In the genomic region with DNA sequence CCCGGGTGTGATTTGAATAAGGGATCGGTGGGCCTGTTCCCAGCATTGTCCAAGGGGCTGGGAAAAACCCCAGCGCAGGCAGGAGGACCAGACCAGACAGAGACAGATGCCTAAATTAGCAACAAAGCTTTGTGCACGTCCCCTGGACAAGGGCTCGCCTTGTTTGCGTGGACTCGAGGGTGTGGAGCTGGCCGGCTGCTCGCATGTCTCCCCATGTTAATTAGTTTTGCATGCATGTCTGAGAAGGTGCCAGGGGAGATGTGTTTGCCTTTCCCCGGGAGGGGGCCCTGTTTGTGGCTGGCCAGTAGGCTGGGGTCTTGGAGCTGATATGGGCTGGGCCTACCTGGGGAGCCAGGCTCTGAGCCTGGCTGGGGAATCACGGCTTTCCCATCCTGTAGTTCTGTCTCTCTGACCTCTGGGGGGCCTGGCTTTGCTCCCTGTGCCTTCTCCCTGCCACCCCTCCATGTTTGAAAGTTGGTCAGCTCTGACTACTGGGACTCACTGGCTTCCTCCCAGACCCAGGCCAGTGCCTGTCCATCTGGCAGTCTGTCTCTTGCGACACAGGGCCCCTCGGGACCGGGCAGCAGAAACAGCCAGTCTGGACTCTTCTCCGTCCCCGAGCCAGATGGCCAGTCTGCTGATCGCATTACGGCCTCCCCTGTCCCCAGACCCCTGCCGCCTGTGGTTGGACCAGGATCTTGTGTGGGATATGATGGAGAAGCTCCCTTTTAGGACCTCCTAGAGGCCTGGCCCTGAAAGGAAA, we compare ENCODE assay signal across 27 cellular contexts. TPM values are rescaled to one million over a fixed set of nuclear protein-coding genes. Genes with fewer than 3 reads are reported as not detected.
DNase-seq lines count a peak whose midpoint lies in the region; ATAC-seq and TF ChIP-seq lines count a peak whose summit lies in the region.
"Had no signal": no experiment of that assay in that cellular context is flagged by ENCODE, and none has a peak within 500 bp of the region (broad histone marks: within the 10 kb centered on the region; RNA-seq: fewer than 3 reads in every experiment).

No MANE protein-coding gene starts in this region.

- H3K9ac ChIP-seq in neural progenitor cell = no peak overlapping the region

- POLR2A ChIA-PET in OCI-LY7 (lab: Charles Lee) = interaction anchor here (0.6 to 0.7 kb wide), 2 partner anchors 102 to 888 kb away, joined by 3 to 8 read pairs; no protein-coding TSS in a partner anchor

- H3K9me3 ChIP-seq in neural progenitor cell (ENCODE audit: low read depth) (no peaks in the 10 kb centered on the region), OCI-LY7 (ENCODE audit: low read length) (no peaks in the 10 kb centered on the region)
- H3K9me3 ChIP-seq: ascending aorta, heart right ventricle, ovary, thyroid gland had no signal

- H3K27ac Mint-ChIP-seq in neural progenitor cell = peak overlapping the region; percentile 79
- H3K27ac Mint-ChIP-seq: activated B cell treated with CpG ODN at 0.5 μM for 24 hours; activated naive CD8-positive, alpha-beta T cell; naive B cell had no signal

- H3K4me2 ChIP-seq in neural progenitor cell (peak overlapping the region; percentile 73), OCI-LY7 (ENCODE audit: low read length) (no peak overlapping the region)

- no peaks in the 10 kb centered on the region for H3K9me2 ChIP-seq in OCI-LY7 (ENCODE audit: insufficient read depth, low read length)

- ATAC-seq in HG03159 (IDR thresholded peaks at IDR 0.05; ENCODE audit: unreplicated experiment) (no peak), GM21381 (IDR thresholded peaks at IDR 0.05; ENCODE audit: unreplicated experiment) (no peak)
- ATAC-seq: heart right ventricle, right cardiac atrium had no signal

- H3K27ac ChIP-seq in cingulate gyrus (ENCODE audit: low read depth, low read length) (peak overlapping the region; percentile 41), neural progenitor cell (no peak overlapping the region), OCI-LY7 (ENCODE audit: low read depth, low read length, poor library complexity, severe bottlenecking) (no peak overlapping the region)
- H3K27ac ChIP-seq: ascending aorta, heart right ventricle, ovary, thyroid gland had no signal

- H3K36me3 Mint-ChIP-seq in neural progenitor cell = no peaks in the 10 kb centered on the region
- H3K36me3 Mint-ChIP-seq: activated naive CD8-positive, alpha-beta T cell; naive B cell had no signal

- H3K9me3 Mint-ChIP-seq in neural progenitor cell = no peaks in the 10 kb centered on the region
- H3K9me3 Mint-ChIP-seq: activated B cell treated with CpG ODN at 0.5 μM for 24 hours; central memory CD8-positive, alpha-beta T cell; naive B cell had no signal

- DNase-seq in COR-L47 (lab: John Stamatoyannopoulos, UW) = peak; percentile 52
- peak; percentile 26 for DNase-seq in NCI-H69 (lab: John Stamatoyannopoulos, UW)
- peak; percentile 63 for DNase-seq in neural progenitor cell (ENCODE audit: low spot score)
- no peak for DNase-seq in OCI-LY7 (ENCODE audit: low spot score)
- no peak for DNase-seq in NCI-H2081 (lab: John Stamatoyannopoulos, UW)
- DNase-seq: activated B cell treated with CpG ODN at 0.5 μM for 24 hours; activated CD4-positive, alpha-beta T cell treated with anti-CD3 and anti-CD28 coated beads, Interleukin-2, amount 50 U/mL, for 48 hours; activated CD8-positive, alpha-beta memory T cell treated with anti-CD3 and anti-CD28 coated beads, Interleukin-2, amount 50 U/mL, for 4 hours; foreskin fibroblast; heart right ventricle; KG1; mesenchymal stem cell; naive B cell; NCI-H1436; NCI-H2171; NCI-H510A treated with DMSO at 0.1 percent for 48 hours; ovary; right cardiac atrium; stimulated activated CD4-positive, alpha-beta T cell treated with anti-CD3 and anti-CD28 coated beads, Interleukin-4, amount 100 ng/mL, for 4 hours; stimulated activated naive CD4-positive, alpha-beta T cell treated with Interleukin-2 at 50 U/mL for 16 hours; thyroid gland had no signal

- CTCF ChIA-PET in OCI-LY7 (lab: Charles Lee; ENCODE audit: unreplicated experiment) = interaction anchor here (0.6 to 1.2 kb wide), 2 partner anchors 31 to 896 kb away, joined by 4 to 6 read pairs; no protein-coding TSS in a partner anchor

- no peaks in the 10 kb centered on the region for H4K20me1 ChIP-seq in neural progenitor cell (ENCODE audit: low read depth)
- no peaks in the 10 kb centered on the region for H4K20me1 ChIP-seq in OCI-LY7 (ENCODE audit: insufficient read depth, low read length)

- H3K4me1 ChIP-seq in neural progenitor cell (peaks cover 46% of the 10 kb centered on the region), OCI-LY7 (ENCODE audit: insufficient read depth, low read length, poor library complexity, severe bottlenecking) (no peaks in the 10 kb centered on the region)
- H3K4me1 ChIP-seq: ascending aorta, heart right ventricle, thyroid gland had no signal

- peaks cover 65% of the 10 kb centered on the region for H3K27me3 Mint-ChIP-seq in neural progenitor cell (ENCODE audit: insufficient read depth, low read depth)

- H3K36me3 ChIP-seq in neural progenitor cell = no peaks in the 10 kb centered on the region
- H3K36me3 ChIP-seq in OCI-LY7 (ENCODE audit: insufficient read depth, low read length) = no peaks in the 10 kb centered on the region
- H3K36me3 ChIP-seq: ascending aorta, heart right ventricle, ovary, thyroid gland had no signal

- peaks cover 10% of the 10 kb centered on the region for H3F3A ChIP-seq in neural progenitor cell (ENCODE audit: low read depth)

- H2AFZ ChIP-seq in neural progenitor cell (replicated peaks) (no peak overlapping the region), OCI-LY7 (ENCODE audit: low read length) (no peak overlapping the region)

- H3K27me3 ChIP-seq in neural progenitor cell = peaks cover 100% of the 10 kb centered on the region
- H3K27me3 ChIP-seq: ascending aorta, ovary, thyroid gland had no signal

- TF ChIP-seq CTCF in neural progenitor cell (IDR thresholded peaks at IDR 0.05) = peak; percentile 8
- TF ChIP-seq CTCF in OCI-LY7 (conservative IDR thresholded peaks at IDR 0.05; ENCODE audit: low read length) = no peak

- BruUV-seq in OCI-LY7 (replicated peaks; lab: Mats Ljungman, UMichigan) = no TSS peak

- no peak overlapping the region for H3K4me3 Mint-ChIP-seq in neural progenitor cell
- H3K4me3 Mint-ChIP-seq: activated B cell treated with CpG ODN at 0.5 μM for 24 hours; activated naive CD8-positive, alpha-beta T cell; central memory CD8-positive, alpha-beta T cell; naive B cell had no signal

- no peaks in the 10 kb centered on the region for H3K79me2 ChIP-seq in neural progenitor cell (ENCODE audit: low read depth)
- no peaks in the 10 kb centered on the region for H3K79me2 ChIP-seq in OCI-LY7 (ENCODE audit: insufficient read depth, low read depth, low read length)

- H3K4me1 Mint-ChIP-seq in neural progenitor cell = peaks cover 40% of the 10 kb centered on the region
- H3K4me1 Mint-ChIP-seq: activated B cell treated with CpG ODN at 0.5 μM for 24 hours; central memory CD8-positive, alpha-beta T cell; naive B cell had no signal

- H3K4me3 ChIP-seq in neural progenitor cell (peak overlapping the region; percentile 6), OCI-LY7 (ENCODE audit: low read depth, low read length, poor library complexity, severe bottlenecking) (no peak overlapping the region)
- H3K4me3 ChIP-seq: ascending aorta, heart right ventricle, ovary, thyroid gland had no signal

- intact Hi-C loops in OCI-LY7 (cut with micrococcal nuclease; ENCODE audit: unreplicated experiment) = no loop called here

RNA-seq across cellular contexts. Expression of a gene that starts 55.4 kb away (rescaled TPM):
- total RNA-seq in neural progenitor cell (ENCODE audit: low replicate concordance) (25.2 and 43.5 TPM in 2 replicates), OCI-LY7 (2022) (91.6 and 93.7 TPM in 2 replicates)
- total RNA-seq in OCI-LY7 (2014; rRNA removed; shearing (Covaris generic)) = 78.3 and 80.2 TPM in 2 replicates

Comparison
In these comparisons a context has a peak if more than half of its experiments do, and no peak if none do; other contexts are left out.
1. DNase-seq: peak in COR-L47 (single experiment), NCI-H69 (single experiment) and neural progenitor cell (single experiment); none in OCI-LY7 (single experiment) and NCI-H2081 (0 of 2).